1 cellular context compared by ENCODE assay signal in genomic region chr17:3723556-3724372, GRCh38.
TF ChIP-seq lines count a peak whose summit lies in the region.

Gene HASPIN (plus strand): TSS chr17:3723903. CDS start chr17:3723936, 33 bp downstream.

TF ChIP-seq in HCT116, 20 proteins besides CTCF, POLR2A, EP300 and RAD21 (continued from another document):
- TF ChIP-seq, protein P1, sequence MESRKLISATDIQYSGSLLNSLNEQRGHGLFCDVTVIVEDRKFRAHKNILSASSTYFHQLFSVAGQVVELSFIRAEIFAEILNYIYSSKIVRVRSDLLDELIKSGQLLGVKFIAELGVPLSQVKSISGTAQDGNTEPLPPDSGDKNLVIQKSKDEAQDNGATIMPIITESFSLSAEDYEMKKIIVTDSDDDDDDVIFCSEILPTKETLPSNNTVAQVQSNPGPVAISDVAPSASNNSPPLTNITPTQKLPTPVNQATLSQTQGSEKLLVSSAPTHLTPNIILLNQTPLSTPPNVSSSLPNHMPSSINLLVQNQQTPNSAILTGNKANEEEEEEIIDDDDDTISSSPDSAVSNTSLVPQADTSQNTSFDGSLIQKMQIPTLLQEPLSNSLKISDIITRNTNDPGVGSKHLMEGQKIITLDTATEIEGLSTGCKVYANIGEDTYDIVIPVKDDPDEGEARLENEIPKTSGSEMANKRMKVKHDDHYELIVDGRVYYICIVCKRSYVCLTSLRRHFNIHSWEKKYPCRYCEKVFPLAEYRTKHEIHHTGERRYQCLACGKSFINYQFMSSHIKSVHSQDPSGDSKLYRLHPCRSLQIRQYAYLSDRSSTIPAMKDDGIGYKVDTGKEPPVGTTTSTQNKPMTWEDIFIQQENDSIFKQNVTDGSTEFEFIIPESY (IDR thresholded peaks at IDR 0.05; ENCODE audit: extremely low read depth, insufficient replicate concordance, low read length): peak; percentile 99
- TF ChIP-seq EZH2phosphoT487 (IDR thresholded peaks at IDR 0.05; ENCODE audit: borderline replicate concordance): no peak
- peak; percentile 96 for TF ChIP-seq SP1 (IDR thresholded peaks at IDR 0.05; ENCODE audit: low read depth)
- no peak for TF ChIP-seq EZH2 (IDR thresholded peaks at IDR 0.05)
- no peak for TF ChIP-seq ZNF274 (IDR thresholded peaks at IDR 0.05; ENCODE audit: low read depth, low read length)
- TF ChIP-seq SIN3A (IDR thresholded peaks at IDR 0.05; ENCODE audit: low read depth): peak; percentile 99
- TF ChIP-seq POLR2AphosphoS5 (IDR thresholded peaks at IDR 0.05; ENCODE audit: low read depth, low read length): peak; percentile 95
- TF ChIP-seq ZFX (IDR thresholded peaks at IDR 0.05): peak; percentile 96
